In genomic region chr15:65862682-65863081, GRCh38 we compare ENCODE assay signal across 8 cellular contexts. TPM values are rescaled to one million over a fixed set of nuclear protein-coding genes. Genes with fewer than 3 reads are reported as not detected.
DNase-seq lines count a peak whose midpoint lies in the region; ATAC-seq and TF ChIP-seq lines count a peak whose summit lies in the region.

No MANE protein-coding gene starts in this region.

- CTCF ChIA-PET in Calu3 (lab: Charles Lee), result interaction anchor here (1.1 to 1.7 kb wide), 2 partner anchors 19 to 39 kb away, joined by 5 read pairs; no protein-coding TSS in a partner anchor
- CTCF ChIA-PET in HEK293T (lab: Yijun Ruan, JAX), result interaction anchor here (0.5 to 1.8 kb wide), 14 partner anchors 9 to 432 kb away, joined by 3 to 5 read pairs (median 3); no protein-coding TSS in a partner anchor

- H3K4me1 Mint-ChIP-seq in Calu3 (ENCODE audit: low read depth, unreplicated experiment), result no peaks in the 10 kb centered on the region

- H3K27ac Mint-ChIP-seq in Calu3 (ENCODE audit: unreplicated experiment), result no peak overlapping the region

- TF ChIP-seq CTCF in Calu3 (IDR thresholded peaks at IDR 0.05; ENCODE audit: unreplicated experiment) (no peak), spleen (IDR thresholded peaks at IDR 0.05 in 8 of 11, conservative IDR thresholded peaks at IDR 0.05 in 3 of 11) (peak in 8 of 11 experiments; percentile 22 to 59 (median 44))

- intact Hi-C loops in Calu3 (cut with micrococcal nuclease; ENCODE audit: unreplicated experiment) (no loop called here), spleen (cut with DNase I; ENCODE audit: low total_unique reads) (no loop called here)

- H3K27me3 ChIP-seq in spleen (replicated peaks in 1 of 7), result no peaks in the 10 kb centered on the region

- POLR2A ChIA-PET in HEK293T (lab: Yijun Ruan, JAX), result interaction anchor here (0.9 to 1.4 kb wide), 5 partner anchors 8 to 252 kb away, joined by 3 to 8 read pairs (median 4); partner anchors contain the start of genes DENND4A and INTS14

- H3K4me1 ChIP-seq in spleen, result peaks cover 0 to 14% (median 5%) of the 10 kb centered on the region in 6 donors

- H3K36me3 ChIP-seq in spleen, result no peaks in the 10 kb centered on the region

- BruUV-seq in Calu3 (replicated peaks; lab: Mats Ljungman, UMichigan), result no TSS peak

- DNase-seq in Calu3 (peak; percentile 49), HEK293T (ENCODE audit: extremely low spot score) (peak; percentile 81), NCI-H82 treated with DMSO at 0.1 percent for 48 hours (lab: John Stamatoyannopoulos, UW; ENCODE audit: unreplicated experiment) (peak; percentile 92), fibroblast of peridontal ligament (ENCODE audit: extremely low read depth) (peak; percentile 49), spleen (no peak), Ammon's horn (ENCODE audit: low spot score) (no peak)
- peak; percentile 70 for DNase-seq in activated CD8-positive, alpha-beta memory T cell treated with anti-CD3 and anti-CD28 coated beads for 24 hours

- ATAC-seq in HG03521 (IDR thresholded peaks at IDR 0.05; ENCODE audit: unreplicated experiment), result no peak

- no peak overlapping the region for H3K27ac ChIP-seq in spleen

- no peaks in the 10 kb centered on the region for H3K9me3 ChIP-seq in spleen

- no peaks in the 10 kb centered on the region for H3K36me3 Mint-ChIP-seq in Calu3 (ENCODE audit: insufficient read depth, unreplicated experiment)

- no peak overlapping the region for H3K4me3 Mint-ChIP-seq in Calu3 (ENCODE audit: low read depth, unreplicated experiment)

- WGBS in spleen, 5 donors, result 0 to 14% (median 11%) methylated on average over 1 of the region's 1 CpG

- no peak overlapping the region for H3K4me3 ChIP-seq in spleen

- H3K9me3 Mint-ChIP-seq in Calu3 (ENCODE audit: low read depth, unreplicated experiment), result no peaks in the 10 kb centered on the region

- TF ChIP-seq POLR2A in spleen (IDR thresholded peaks at IDR 0.05), result no peak

- H3K27me3 Mint-ChIP-seq in Calu3 (ENCODE audit: unreplicated experiment), result no peaks in the 10 kb centered on the region

TF ChIP-seq in HEK293T, 16 proteins besides CTCF, POLR2A, EP300 and RAD21:
- TF ChIP-seq L3MBTL2 (conservative IDR thresholded peaks at IDR 0.05), result peak; percentile 68
- no peak for TF ChIP-seq LEF1 (IDR thresholded peaks at IDR 0.05; ENCODE audit: borderline replicate concordance)
- peak; percentile 50; the same call in 1 of the 2 replicates for TF ChIP-seq FOXK2 (IDR thresholded peaks at IDR 0.05)
- no peak for TF ChIP-seq ZNF384 (IDR thresholded peaks at IDR 0.05)
- no peak for TF ChIP-seq TARDBP (IDR thresholded peaks at IDR 0.05)
- TF ChIP-seq, protein P1, sequence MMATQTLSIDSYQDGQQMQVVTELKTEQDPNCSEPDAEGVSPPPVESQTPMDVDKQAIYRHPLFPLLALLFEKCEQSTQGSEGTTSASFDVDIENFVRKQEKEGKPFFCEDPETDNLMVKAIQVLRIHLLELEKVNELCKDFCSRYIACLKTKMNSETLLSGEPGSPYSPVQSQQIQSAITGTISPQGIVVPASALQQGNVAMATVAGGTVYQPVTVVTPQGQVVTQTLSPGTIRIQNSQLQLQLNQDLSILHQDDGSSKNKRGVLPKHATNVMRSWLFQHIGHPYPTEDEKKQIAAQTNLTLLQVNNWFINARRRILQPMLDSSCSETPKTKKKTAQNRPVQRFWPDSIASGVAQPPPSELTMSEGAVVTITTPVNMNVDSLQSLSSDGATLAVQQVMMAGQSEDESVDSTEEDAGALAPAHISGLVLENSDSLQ (IDR thresholded peaks at IDR 0.05), result peak; percentile 73
- no peak for TF ChIP-seq NFRKB (IDR thresholded peaks at IDR 0.05)
- TF ChIP-seq SP1 (IDR thresholded peaks at IDR 0.05), result no peak
- no peak for TF ChIP-seq ARNT (IDR thresholded peaks at IDR 0.05)
- no peak for TF ChIP-seq BHLHE40 (IDR thresholded peaks at IDR 0.05; ENCODE audit: borderline replicate concordance)
- no peak for TF ChIP-seq CTBP1 (IDR thresholded peaks at IDR 0.05; ENCODE audit: borderline replicate concordance)
- no peak for TF ChIP-seq SUZ12 (IDR thresholded peaks at IDR 0.05)

RNA-seq across cellular contexts. Expression of gene RAB11A, which starts 6.6 kb away (rescaled TPM):
- 404 and 407 TPM in 2 replicates for total RNA-seq in Calu3 (2022)
- total RNA-seq in spleen, result 100 to 1,000 TPM; 173 to 313 (median 255) TPM
- 100 to 1,000 TPM in 2 of 3 donors, 10 to 100 TPM in 1; 86.7 to 153 (median 128) TPM for polyA plus RNA-seq in spleen

Comparison
In these comparisons a context has a peak if more than half of its experiments do, and no peak if none do; other contexts are left out.
1. DNase-seq: peak in Calu3 (single experiment), HEK293T (single experiment), NCI-H82 treated with DMSO at 0.1 percent for 48 hours (single experiment), activated CD8-positive, alpha-beta memory T cell treated with anti-CD3 and anti-CD28 coated beads for 24 hours (single experiment) and fibroblast of peridontal ligament (single experiment); none in spleen (single experiment) and Ammon's horn (single experiment).